In the genomic region with DNA sequence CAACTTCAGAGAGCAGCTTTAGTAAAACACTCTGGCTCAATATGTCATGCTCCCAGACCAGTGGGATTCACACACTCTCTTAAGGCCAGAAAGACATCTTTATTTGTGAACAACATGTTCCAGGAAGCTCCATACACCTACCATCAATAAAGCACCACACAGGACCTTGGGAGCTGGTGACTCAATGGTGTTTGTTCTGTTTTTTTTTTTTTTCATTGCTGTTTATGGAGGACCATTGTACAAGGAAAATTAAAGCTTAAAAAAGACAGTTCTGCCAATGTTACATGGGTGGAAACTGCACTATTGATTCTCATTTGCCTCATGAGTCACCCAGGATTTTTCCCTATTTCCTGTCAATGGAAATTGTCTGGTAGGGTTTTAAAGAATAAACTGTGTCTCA, we compare ENCODE assay signal across 25 cellular contexts. TPM values are rescaled to one million over a fixed set of nuclear protein-coding genes. Genes with fewer than 3 reads are reported as not detected.
DNase-seq lines count a peak whose midpoint lies in the region; ATAC-seq and TF ChIP-seq lines count a peak whose summit lies in the region.
"Had no signal": no experiment of that assay in that cellular context is flagged by ENCODE, and none has a peak within 500 bp of the region (broad histone marks: within the 10 kb centered on the region; RNA-seq: fewer than 3 reads in every experiment).

No MANE protein-coding gene starts in this region.

- ATAC-seq in PC-3 = no peak
- ATAC-seq: activated T-helper 17 cell treated with anti-CD3 and anti-CD28 coated beads, Interleukin-2, amount 50 U/mL, for 72 hours; effector memory CD8-positive, alpha-beta T cell; left lobe of liver; stimulated activated memory B cell treated with anti-CD40 and anti-IgM and Interleukin-4, amounts not matched to agents 10 μg/mL and 1 μg/mL and 100 μg/mL, for 72 hours had no signal

- no peaks in the 10 kb centered on the region for H4K20me1 ChIP-seq in PC-3 (ENCODE audit: low read length)

- H3K9me2 ChIP-seq in PC-3 (replicated peaks; ENCODE audit: low read length) = no peaks in the 10 kb centered on the region

- H3K79me2 ChIP-seq in PC-3 (ENCODE audit: low read length) = no peaks in the 10 kb centered on the region
- H3K79me2 ChIP-seq: parathyroid adenoma had no signal

- no peaks in the 10 kb centered on the region for H3K27me3 ChIP-seq in PC-3 (ENCODE audit: low read length)
- no peaks in the 10 kb centered on the region for H3K27me3 ChIP-seq in neuronal stem cell (ENCODE audit: control insufficient read depth in 3 of 3, insufficient read depth in 3 of 3, low read depth in 1 of 3, low read length in 3 of 3)
- H3K27me3 ChIP-seq: testis, vagina had no signal

- H3K9ac ChIP-seq in PC-3 (ENCODE audit: low read length) (no peak overlapping the region), neuronal stem cell (ENCODE audit: low read depth, low read length, poor library complexity) (no peak overlapping the region)
- H3K9ac ChIP-seq: parathyroid adenoma had no signal

- H3K18ac ChIP-seq in neuronal stem cell (ENCODE audit: low read length) = no peak overlapping the region

- no peaks in the 10 kb centered on the region for H3F3A ChIP-seq in PC-3 (ENCODE audit: low read length, unreplicated experiment)

- H3K9me3 ChIP-seq in PC-3 (ENCODE audit: low read length) (no peaks in the 10 kb centered on the region), neuronal stem cell (replicated peaks in 1 of 2; ENCODE audit: control insufficient read depth in 2 of 2, insufficient read depth in 1 of 2, low read depth in 1 of 2, low read length in 2 of 2) (no peaks in the 10 kb centered on the region)
- H3K9me3 ChIP-seq: testis, vagina had no signal

- H2AFZ ChIP-seq in PC-3 (ENCODE audit: low read length) (no peak overlapping the region), neuronal stem cell (ENCODE audit: low read length) (peak overlapping the region; percentile 8)
- H2AFZ ChIP-seq: parathyroid adenoma had no signal

- no peak overlapping the region for H3K23ac ChIP-seq in neuronal stem cell (ENCODE audit: low read depth, low read length, poor library complexity)

- POLR2A ChIA-PET in PC-3 (lab: Charles Lee; ENCODE audit: unreplicated experiment) = no interaction called here

- H2BK120ac ChIP-seq in neuronal stem cell (ENCODE audit: low read depth, low read length) = no peak overlapping the region

- CTCF ChIA-PET in PC-3 (lab: Charles Lee) = no interaction called here

- DNase-seq in DMS53 treated with DMSO at 0.1 percent for 48 hours (lab: John Stamatoyannopoulos, UW; ENCODE audit: unreplicated experiment) (peak; percentile 13), PC-3 (no peak), fibroblast of villous mesenchyme (ENCODE audit: low read depth) (peak; percentile 12), neuronal stem cell (ENCODE audit: low spot score) (no peak), pons (ENCODE audit: low spot score) (no peak), NCI-H1930 (lab: John Stamatoyannopoulos, UW) (no peak)
- DNase-seq in NK-92 treated with Interleukin-12 subunit alpha and Interleukin-12 subunit beta, amount 100 ng/mL, for 24 hours (lab: John Stamatoyannopoulos, UW) = no peak
- DNase-seq in activated CD4-positive, alpha-beta T cell treated with anti-CD3 and anti-CD28 coated beads, Interleukin-2, amount 50 U/mL, for 4 hours = no peak
- DNase-seq: activated CD4-positive, alpha-beta T cell treated with anti-CD3 and anti-CD28 coated beads, Interleukin-2, amount 10 ng/mL, durations not matched to agents 24 days and 14 days; activated naive CD8-positive, alpha-beta T cell treated with anti-CD3 and anti-CD28 coated beads, Interleukin-2, amount 10 ng/mL, durations not matched to agents 7 days and 5 days; DMS 273 treated with DMSO at 0.1 percent for 48 hours; effector memory CD8-positive, alpha-beta T cell; GF-D8; midbrain; NCI-H510A treated with DMSO at 0.1 percent for 48 hours; RPMI8226; stimulated activated CD4-positive, alpha-beta T cell treated with anti-CD3 and anti-CD28 coated beads, Interleukin-2, amount 100 ng/mL, for 24 hours; T-helper 2 cell; testis had no signal

- H3K4me2 ChIP-seq in PC-3 (ENCODE audit: low read length) = no peak overlapping the region
- H3K4me2 ChIP-seq in neuronal stem cell (ENCODE audit: insufficient read depth, low read length, poor library complexity, severe bottlenecking) = no peak overlapping the region

- no peak overlapping the region for H2BK12ac ChIP-seq in neuronal stem cell (ENCODE audit: low read length)

- no peak overlapping the region for H2BK15ac ChIP-seq in neuronal stem cell (ENCODE audit: low read length)

- no peak for TF ChIP-seq CTCF in PC-3 (conservative IDR thresholded peaks at IDR 0.05; ENCODE audit: low read depth, low read length)
- no peak for TF ChIP-seq CTCF in fibroblast of villous mesenchyme (IDR thresholded peaks at IDR 0.05; ENCODE audit: insufficient read depth, low read depth, low read length)

- H3K4me1 ChIP-seq in PC-3 (ENCODE audit: insufficient read depth, low read length) = peaks cover 34% of the 10 kb centered on the region
- H3K4me1 ChIP-seq in neuronal stem cell (ENCODE audit: control insufficient read depth in 2 of 2, insufficient read depth in 1 of 2, low read depth in 1 of 2, low read length in 2 of 2) = peaks cover 0 to 4% of the 10 kb centered on the region in 2 donors
- H3K4me1 ChIP-seq: parathyroid adenoma, vagina had no signal

- no TSS peak for BruUV-seq in PC-3 (replicated peaks; lab: Mats Ljungman, UMichigan)

- H4K91ac ChIP-seq in neuronal stem cell (ENCODE audit: low read depth, low read length, poor library complexity) = no peak overlapping the region

- H3K4me3 ChIP-seq in PC-3 (ENCODE audit: low read length) = no peak overlapping the region
- H3K4me3 ChIP-seq in fibroblast of villous mesenchyme (ENCODE audit: low read depth, low read length) = no peak overlapping the region
- no peak overlapping the region for H3K4me3 ChIP-seq in neuronal stem cell (ENCODE audit: low read length in 2 of 2)
- H3K4me3 ChIP-seq: SK-N-MC, testis, vagina had no signal

- no peak overlapping the region for H3K14ac ChIP-seq in neuronal stem cell (ENCODE audit: low read length)

- peak overlapping the region; percentile 93; the same call in 1 of the 2 replicates for H3K27ac ChIP-seq in PC-3 (ENCODE audit: low read length)
- H3K27ac ChIP-seq in neuronal stem cell (replicated peaks; ENCODE audit: low read length) = no peak overlapping the region
- H3K27ac ChIP-seq: parathyroid adenoma, SK-N-MC, testis, vagina had no signal

- no peaks in the 10 kb centered on the region for H3K36me3 ChIP-seq in PC-3 (ENCODE audit: low read depth, low read length)
- no peaks in the 10 kb centered on the region for H3K36me3 ChIP-seq in neuronal stem cell (replicated peaks in 1 of 2; ENCODE audit: control insufficient read depth in 2 of 2, insufficient read depth in 2 of 2, low read length in 2 of 2)
- H3K36me3 ChIP-seq: vagina had no signal

- H3K4ac ChIP-seq in neuronal stem cell (ENCODE audit: low read length) = no peak overlapping the region

- no peak overlapping the region for H2AK5ac ChIP-seq in neuronal stem cell (ENCODE audit: low read depth, low read length)

- H2BK5ac ChIP-seq in neuronal stem cell (ENCODE audit: low read length) = no peak overlapping the region

- intact Hi-C loops in PC-3 (cut with micrococcal nuclease) = loop anchor here (10.0 kb wide), 1 partner anchor 76 kb away; no protein-coding TSS in a partner anchor

- H4K8ac ChIP-seq in neuronal stem cell (ENCODE audit: low read depth, low read length) = no peak overlapping the region

- no peaks in the 10 kb centered on the region for H3K79me1 ChIP-seq in neuronal stem cell (ENCODE audit: low read depth, low read length)

RNA-seq across cellular contexts. Expression of gene TENT5A, which starts 36.3 kb away (rescaled TPM):
- total RNA-seq in PC-3 (2014; rRNA removed) (5.6 and 6.4 TPM in 2 replicates), fibroblast of villous mesenchyme (21.6 and 22.9 TPM in 2 replicates)
- polyA plus RNA-seq in neuronal stem cell (2013, experiment 1 of 2) = 0.95 TPM
- polyA plus RNA-seq in neuronal stem cell (2013, experiment 2 of 2) = 1.1 TPM

Comparison
In these comparisons a context has a peak if more than half of its experiments do, and no peak if none do; other contexts are left out.
1. DNase-seq: peak in DMS53 treated with DMSO at 0.1 percent for 48 hours (single experiment) and fibroblast of villous mesenchyme (single experiment); none in PC-3 (single experiment), neuronal stem cell (single experiment), pons (single experiment), NK-92 treated with Interleukin-12 subunit alpha and Interleukin-12 subunit beta, amount 100 ng/mL, for 24 hours (single experiment), NCI-H1930 (0 of 2) and activated CD4-positive, alpha-beta T cell treated with anti-CD3 and anti-CD28 coated beads, Interleukin-2, amount 50 U/mL, for 4 hours (0 of 2).